Comparison of ENCODE assay signal across 8 cellular contexts in the genomic region with DNA sequence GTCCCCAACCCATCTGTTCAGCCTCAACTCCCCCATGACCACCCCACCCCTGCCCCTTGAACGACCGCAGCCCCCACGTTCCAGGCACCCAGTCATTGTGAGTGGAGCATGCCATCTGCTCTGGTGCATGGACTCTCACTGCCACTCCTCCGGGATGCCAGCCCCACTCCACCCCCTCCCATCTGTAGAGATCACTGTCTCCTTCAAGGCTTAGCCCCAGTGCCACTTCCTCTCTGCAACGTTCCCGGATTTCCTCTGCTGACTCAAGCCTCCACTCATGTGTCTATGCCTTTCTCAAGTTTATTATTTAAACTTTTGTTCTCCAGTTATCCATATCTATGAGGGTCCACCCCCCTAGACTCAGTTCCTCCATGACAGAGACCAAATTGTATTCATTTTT. TPM values are rescaled to one million over a fixed set of nuclear protein-coding genes. Genes with fewer than 3 reads are reported as not detected.
DNase-seq lines count a peak whose midpoint lies in the region; ATAC-seq and TF ChIP-seq lines count a peak whose summit lies in the region.

No MANE protein-coding gene starts in this region.

- POLR2A ChIA-PET in CD4-positive, alpha-beta T cell (lab: Charles Lee): no interaction called here

- peak in 4 of 10 experiments; percentile 10 to 18 (median 16) for DNase-seq in CD4-positive, alpha-beta T cell
- DNase-seq in NCI-H2171 (lab: John Stamatoyannopoulos, UW) (peak; percentile 74), mucosa of descending colon (peak in 2 of 3 donors; percentile 39 to 61), activated gamma-delta T cell treated with Interleukin-2 at 50 U/mL for 16 hours (no peak), NCI-H774 (lab: John Stamatoyannopoulos, UW) (no peak), midbrain (lab: John Stamatoyannopoulos, UW) (no peak)
- DNase-seq in activated naive CD8-positive, alpha-beta T cell treated with anti-CD3 and anti-CD28 coated beads for 36 hours: no peak

- no peaks in the 10 kb centered on the region for H3K36me3 ChIP-seq in mucosa of descending colon (ENCODE audit: low read depth)

- H3K36me3 Mint-ChIP-seq in CD4-positive, alpha-beta T cell (ENCODE audit: low read depth): no peaks in the 10 kb centered on the region
- no peaks in the 10 kb centered on the region for H3K36me3 Mint-ChIP-seq in activated naive CD8-positive, alpha-beta T cell treated with anti-CD3 and anti-CD28 coated beads for 36 hours

- no peak for ATAC-seq in CD4-positive, alpha-beta T cell (ENCODE audit: poor library complexity)
- ATAC-seq in mucosa of descending colon (peak; percentile 60), GM21381 (IDR thresholded peaks at IDR 0.05; ENCODE audit: unreplicated experiment) (no peak)

- H3K27me3 Mint-ChIP-seq in CD4-positive, alpha-beta T cell: no peaks in the 10 kb centered on the region
- no peaks in the 10 kb centered on the region for H3K27me3 Mint-ChIP-seq in activated naive CD8-positive, alpha-beta T cell treated with anti-CD3 and anti-CD28 coated beads for 36 hours

- H3K4me3 Mint-ChIP-seq in CD4-positive, alpha-beta T cell: peak overlapping the region; percentile 35
- peak overlapping the region; percentile 8 for H3K4me3 Mint-ChIP-seq in activated naive CD8-positive, alpha-beta T cell treated with anti-CD3 and anti-CD28 coated beads for 36 hours

- H3K4me3 ChIP-seq in mucosa of descending colon: no peak overlapping the region

- no peaks in the 10 kb centered on the region for H3K9me3 ChIP-seq in CD4-positive, alpha-beta T cell (ENCODE audit: control insufficient read depth, low read length)
- no peaks in the 10 kb centered on the region for H3K9me3 ChIP-seq in mucosa of descending colon

- H3K27ac Mint-ChIP-seq in CD4-positive, alpha-beta T cell: peak overlapping the region; percentile 32
- H3K27ac Mint-ChIP-seq in activated naive CD8-positive, alpha-beta T cell treated with anti-CD3 and anti-CD28 coated beads for 36 hours: peak overlapping the region; percentile 8

- no peaks in the 10 kb centered on the region for H3K27me3 ChIP-seq in CD4-positive, alpha-beta T cell (ENCODE audit: control insufficient read depth, insufficient read depth, low read length)

- intact Hi-C loops in CD4-positive, alpha-beta T cell (cut with DNase I, micrococcal nuclease): loop anchor here (5.0 kb wide), 2 partner anchors 42 to 43 kb away; no protein-coding TSS in a partner anchor
- intact Hi-C loops in mucosa of descending colon (cut with DNase I, micrococcal nuclease): no loop called here

- H3K4me1 Mint-ChIP-seq in CD4-positive, alpha-beta T cell (ENCODE audit: low read depth): peaks cover 56% of the 10 kb centered on the region
- H3K4me1 Mint-ChIP-seq in activated naive CD8-positive, alpha-beta T cell treated with anti-CD3 and anti-CD28 coated beads for 36 hours: peaks cover 70% of the 10 kb centered on the region

- no peak for TF ChIP-seq CTCF in CD4-positive, alpha-beta T cell (IDR thresholded peaks at IDR 0.05)
- TF ChIP-seq CTCF in mucosa of descending colon (IDR thresholded peaks at IDR 0.05): no peak

- peaks cover 2% of the 10 kb centered on the region for H3K9me3 Mint-ChIP-seq in CD4-positive, alpha-beta T cell
- H3K9me3 Mint-ChIP-seq in activated naive CD8-positive, alpha-beta T cell treated with anti-CD3 and anti-CD28 coated beads for 36 hours: peaks cover 2% of the 10 kb centered on the region

- CTCF ChIA-PET in CD4-positive, alpha-beta T cell (lab: Charles Lee): no interaction called here

- peaks cover 4% of the 10 kb centered on the region for H3K4me1 ChIP-seq in mucosa of descending colon (ENCODE audit: low read depth)

- no peak overlapping the region for H3K27ac ChIP-seq in CD4-positive, alpha-beta T cell (ENCODE audit: low read depth, low read length)

RNA-seq across cellular contexts. Expression of gene MAML3, which starts 54.0 kb away (rescaled TPM):
- 1 to 10 TPM; 2.5 to 2.9 TPM for total RNA-seq in CD4-positive, alpha-beta T cell
- 1 to 10 TPM; 2.1 to 2.3 TPM for total RNA-seq in activated naive CD8-positive, alpha-beta T cell treated with anti-CD3 and anti-CD28 coated beads for 36 hours
- total RNA-seq in mucosa of descending colon: 10 to 100 TPM; 10.4 to 23.5 (median 14.8) TPM

Comparison
In these comparisons a context has a peak if more than half of its experiments do, and no peak if none do; other contexts are left out.
1. DNase-seq: peak in NCI-H2171 (single experiment) and mucosa of descending colon (2 of 3); none in activated naive CD8-positive, alpha-beta T cell treated with anti-CD3 and anti-CD28 coated beads for 36 hours (single experiment), activated gamma-delta T cell treated with Interleukin-2 at 50 U/mL for 16 hours (single experiment), NCI-H774 (single experiment) and midbrain (single experiment).
2. intact Hi-C loops: an anchor here in CD4-positive, alpha-beta T cell (5.0 kb wide); none called in mucosa of descending colon.